24 cellular contexts compared by ENCODE assay signal in the genomic region with DNA sequence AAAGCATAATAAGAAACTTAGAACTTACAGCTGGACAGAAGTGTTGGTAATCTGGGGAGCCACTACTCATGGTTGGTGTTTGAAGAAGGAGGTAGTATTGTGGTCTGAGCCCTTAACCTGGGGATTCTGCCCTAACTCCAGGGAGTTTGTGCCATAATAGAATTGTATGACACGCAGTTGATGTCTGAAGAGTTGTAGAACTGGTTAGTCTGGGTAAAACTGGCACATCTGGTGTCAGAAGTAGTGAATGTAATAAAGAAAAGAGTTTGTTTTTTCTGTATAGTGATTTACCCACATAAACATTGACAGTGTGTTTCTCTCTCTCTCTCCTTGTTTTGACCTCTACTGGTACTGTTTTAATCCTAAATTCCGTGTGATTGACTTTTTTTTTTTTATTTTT.
"Had no signal": no experiment of that assay in that cellular context is flagged by ENCODE, and none has a peak within 500 bp of the region (broad histone marks: within the 10 kb centered on the region; RNA-seq: fewer than 3 reads in every experiment).

No MANE protein-coding gene starts in this region.

- ATAC-seq: gastrocnemius medialis; heart left ventricle; left cardiac atrium; left lung; naive thymus-derived CD8-positive, alpha-beta T cell; sciatic nerve; stimulated activated naive CD8-positive, alpha-beta T cell treated with anti-CD3 and anti-CD28 coated beads, Interleukin-15, amount 100 ng/mL, for 72 hours had no signal

- DNase-seq: dermis blood vessel endothelial cell; effector memory CD4-positive, alpha-beta T cell; gastrocnemius medialis; heart left ventricle; left cardiac atrium; left lung; naive thymus-derived CD8-positive, alpha-beta T cell; nephron progenitor cell; nucleus accumbens; stimulated activated CD4-positive, alpha-beta T cell treated with anti-CD3 and anti-CD28 coated beads, Interleukin-12 subunit alpha, Interleukin-12 subunit beta, amount 100 ng/mL, for 4 hours; stimulated activated CD4-positive, alpha-beta T cell treated with anti-CD3 and anti-CD28 coated beads, Interleukin-1b, Interleukin-23, amount 100 ng/mL, for 48 hours; stimulated activated CD4-positive, alpha-beta T cell treated with anti-CD3 and anti-CD28 coated beads, Interleukin-4, amount 100 ng/mL, for 1 hour; stimulated activated CD8-positive, alpha-beta memory T cell treated with anti-CD3 and anti-CD28 coated beads, Interleukin-4, amount 100 ng/mL, for 48 hours; stimulated activated naive CD4-positive, alpha-beta T cell; stimulated activated naive CD8-positive, alpha-beta T cell treated with anti-CD3 and anti-CD28 coated beads, Interleukin-15, amount 100 ng/mL, for 72 hours; transverse colon had no signal

- H2AFZ ChIP-seq: hepatocyte had no signal

- H3K36me3 Mint-ChIP-seq: naive thymus-derived CD8-positive, alpha-beta T cell had no signal

- H3K4me3 ChIP-seq: coronary artery, gastrocnemius medialis, heart left ventricle, hepatocyte, left lung, prostate gland, right atrium auricular region, smooth muscle cell, suprapubic skin, transverse colon, vagina had no signal

- H3K27ac ChIP-seq: coronary artery, gastrocnemius medialis, heart left ventricle, hepatocyte, left lung, prostate gland, right atrium auricular region, suprapubic skin, transverse colon, vagina had no signal

- H3K79me2 ChIP-seq: hepatocyte had no signal

- H3K4me1 ChIP-seq: gastrocnemius medialis, prostate gland, suprapubic skin, transverse colon, vagina had no signal

- H3K27ac Mint-ChIP-seq: naive thymus-derived CD8-positive, alpha-beta T cell; nephron progenitor cell; stimulated activated naive CD8-positive, alpha-beta T cell treated with anti-CD3 and anti-CD28 coated beads, Interleukin-15, amount 100 ng/mL, for 72 hours had no signal

- H3K4me1 Mint-ChIP-seq: naive thymus-derived CD8-positive, alpha-beta T cell; stimulated activated naive CD8-positive, alpha-beta T cell treated with anti-CD3 and anti-CD28 coated beads, Interleukin-15, amount 100 ng/mL, for 72 hours had no signal

- H3K27me3 Mint-ChIP-seq: stimulated activated naive CD8-positive, alpha-beta T cell treated with anti-CD3 and anti-CD28 coated beads, Interleukin-15, amount 100 ng/mL, for 72 hours had no signal

- H3K4me3 Mint-ChIP-seq: naive thymus-derived CD8-positive, alpha-beta T cell; nephron progenitor cell; stimulated activated naive CD8-positive, alpha-beta T cell treated with anti-CD3 and anti-CD28 coated beads, Interleukin-15, amount 100 ng/mL, for 72 hours had no signal

- H3K9me3 ChIP-seq: gastrocnemius medialis, heart left ventricle, left lung, prostate gland, right atrium auricular region, suprapubic skin, transverse colon, vagina had no signal

- H3K4me2 ChIP-seq: hepatocyte, smooth muscle cell had no signal

- H3K36me3 ChIP-seq: gastrocnemius medialis, heart left ventricle, left lung, prostate gland, right atrium auricular region, suprapubic skin, transverse colon, vagina had no signal

- H3K9me3 Mint-ChIP-seq: nephron progenitor cell; stimulated activated naive CD8-positive, alpha-beta T cell treated with anti-CD3 and anti-CD28 coated beads, Interleukin-15, amount 100 ng/mL, for 72 hours had no signal

- H3K27me3 ChIP-seq: gastrocnemius medialis, heart left ventricle, hepatocyte, left lung, right atrium auricular region, suprapubic skin, transverse colon, vagina had no signal
